In the genomic region with DNA sequence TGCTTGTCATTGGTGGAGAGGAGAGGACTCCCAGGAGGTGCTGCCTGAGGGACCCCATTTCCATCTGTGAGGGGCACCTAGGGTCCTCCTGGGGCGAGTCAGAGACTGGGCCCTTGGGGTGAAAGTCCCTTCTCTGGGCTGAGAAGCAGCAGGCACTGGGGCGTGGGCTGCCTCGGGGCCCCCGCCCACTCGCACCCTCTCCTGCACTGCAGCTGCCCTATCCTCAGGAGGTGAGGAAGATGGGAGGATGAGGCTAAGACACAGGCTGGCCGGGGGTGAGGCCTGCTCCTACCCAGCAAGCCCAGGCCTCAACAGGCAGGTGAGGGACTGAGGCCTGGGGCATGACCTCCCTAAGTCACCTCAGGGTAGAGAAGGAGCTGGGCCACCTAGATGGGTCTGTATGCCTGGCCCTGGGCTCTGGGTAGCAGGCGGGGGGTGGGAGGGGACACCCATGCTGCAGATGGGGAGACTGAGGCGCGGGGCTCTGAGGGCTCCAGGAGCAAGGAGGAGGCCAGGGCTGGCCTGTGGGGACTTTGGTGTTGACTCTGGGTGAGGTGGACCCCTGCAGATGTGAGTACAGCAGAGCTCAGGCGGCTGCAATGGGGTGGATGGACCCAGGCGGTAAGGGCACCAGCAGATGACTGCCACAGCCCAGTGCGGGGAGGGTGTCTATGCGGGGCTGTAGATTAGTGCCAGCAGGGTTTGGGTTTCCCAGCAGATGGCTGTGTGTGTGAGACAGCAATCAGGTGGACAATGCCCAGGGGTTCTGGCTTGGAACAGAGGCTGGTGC, we compare ENCODE assay signal across 16 cellular contexts. TPM values are rescaled to one million over a fixed set of nuclear protein-coding genes. Genes with fewer than 3 reads are reported as not detected.
DNase-seq lines count a peak whose midpoint lies in the region; ATAC-seq and TF ChIP-seq lines count a peak whose summit lies in the region.
"Had no signal": no experiment of that assay in that cellular context is flagged by ENCODE, and none has a peak within 500 bp of the region (broad histone marks: within the 10 kb centered on the region; RNA-seq: fewer than 3 reads in every experiment).

No MANE protein-coding gene starts in this region.

- peaks cover 6 to 9% of the 10 kb centered on the region in 2 donors for H3K4me1 Mint-ChIP-seq in natural killer cell treated with Interleukin-12 subunit alpha and Interleukin-12 subunit beta and Interleukin-15 and Interleukin-18, amount 100 ng/mL, for 72 hours (ENCODE audit: low read depth in 2 of 2)

- H3F3A ChIP-seq in SK-N-SH (replicated peaks; ENCODE audit: insufficient read depth) = peaks cover 9% of the 10 kb centered on the region

- peaks cover 8 to 14% of the 10 kb centered on the region in 2 donors for H3K27me3 Mint-ChIP-seq in natural killer cell treated with Interleukin-12 subunit alpha and Interleukin-12 subunit beta and Interleukin-15 and Interleukin-18, amount 100 ng/mL, for 72 hours

- H3K4me2 ChIP-seq in SK-N-SH (no peak overlapping the region), DND-41 (ENCODE audit: insufficient read depth, low read length) (no peak overlapping the region)
- H3K4me2 ChIP-seq: GM23338 had no signal

- no peaks in the 10 kb centered on the region for H3K9me3 ChIP-seq in SK-N-SH
- H3K9me3 ChIP-seq in DND-41 (ENCODE audit: insufficient read depth, low read length, severe bottlenecking) = no peaks in the 10 kb centered on the region

- no peak for TF ChIP-seq EP300 in SK-N-SH (IDR thresholded peaks at IDR 0.05; ENCODE audit: borderline replicate concordance in 1 of 2, low read depth in 1 of 2, low read length in 1 of 2)

- no peak overlapping the region for H3K27ac Mint-ChIP-seq in natural killer cell treated with Interleukin-12 subunit alpha and Interleukin-12 subunit beta and Interleukin-15 and Interleukin-18, amount 100 ng/mL, for 72 hours
- H3K27ac Mint-ChIP-seq: GM23338 had no signal

- peaks cover 0 to 22% of the 10 kb centered on the region in 2 experiments; a peak in 1 of 4 replicates for H3K4me1 ChIP-seq in SK-N-SH (ENCODE audit: control insufficient read depth in 1 of 2, insufficient read depth in 2 of 2, low read depth in 1 of 2, low read length in 1 of 2)
- H3K4me1 ChIP-seq in DND-41 (ENCODE audit: insufficient read depth, low read length) = no peaks in the 10 kb centered on the region

- H3K4me3 ChIP-seq in SK-N-SH (ENCODE audit: low read depth in 2 of 2, low read length in 1 of 2) (no peak overlapping the region), DND-41 (ENCODE audit: low read depth in 1 of 2, low read length in 2 of 2) (no peak overlapping the region)
- H3K4me3 ChIP-seq: GM23338 had no signal

- H2AFZ ChIP-seq in SK-N-SH (ENCODE audit: low read depth) = no peak overlapping the region
- H2AFZ ChIP-seq in DND-41 (ENCODE audit: low read depth, low read length) = no peak overlapping the region
- H2AFZ ChIP-seq: GM23338 had no signal

- H3K36me3 Mint-ChIP-seq in natural killer cell treated with Interleukin-12 subunit alpha and Interleukin-12 subunit beta and Interleukin-15 and Interleukin-18, amount 100 ng/mL, for 72 hours = peaks cover 9% of the 10 kb centered on the region

- H3K27me3 ChIP-seq in SK-N-SH (ENCODE audit: insufficient read depth) (no peaks in the 10 kb centered on the region), DND-41 (ENCODE audit: insufficient read depth, low read length, poor library complexity) (no peaks in the 10 kb centered on the region)

- POLR2A ChIA-PET in SK-N-SH (lab: Yijun Ruan, JAX) = no interaction called here

- TF ChIP-seq CTCF in SK-N-SH (IDR thresholded peaks at IDR 0.05) (no peak), DND-41 (IDR thresholded peaks at IDR 0.05; ENCODE audit: borderline replicate concordance, extremely low read depth, low read length, poor library complexity, severe bottlenecking) (no peak), GM10266 (IDR thresholded peaks at IDR 0.05; ENCODE audit: control insufficient read depth, insufficient read depth, low read depth, missing control alignments) (no peak)

- DNase-seq in SK-N-SH (peak; percentile 19), DND-41 (no peak), GM10266 (ENCODE audit: extremely low spot score) (no peak), NCI-H2171 (lab: John Stamatoyannopoulos, UW) (no peak)
- no peak for DNase-seq in natural killer cell treated with Interleukin-12 subunit alpha and Interleukin-12 subunit beta and Interleukin-15 and Interleukin-18, amount 100 ng/mL, for 72 hours (ENCODE audit: low spot score)
- no peak for DNase-seq in stimulated activated naive CD8-positive, alpha-beta T cell treated with anti-CD3 and anti-CD28 coated beads, Interleukin-15, Interleukin-2, amounts not matched to agents 100 U/mL and 50 U/mL, for 24 hours
- no peak for DNase-seq in activated CD4-positive, alpha-beta T cell treated with anti-CD3 and anti-CD28 coated beads for 4 hours
- DNase-seq: DMS79 treated with DMSO at 0.1 percent for 48 hours, GDM1, NCI-H1436, NCI-H226, NCI-H526 treated with DMSO at 0.1 percent for 48 hours had no signal

- no peaks in the 10 kb centered on the region for H3K9me2 ChIP-seq in SK-N-SH

- H3K79me2 ChIP-seq in SK-N-SH (ENCODE audit: insufficient read depth) (no peaks in the 10 kb centered on the region), DND-41 (ENCODE audit: insufficient read depth, low read length) (no peaks in the 10 kb centered on the region)

- H3K36me3 ChIP-seq in SK-N-SH (replicated peaks in 1 of 2; ENCODE audit: control insufficient read depth in 1 of 2, insufficient read depth in 2 of 2, low read length in 1 of 2) (no peaks in the 10 kb centered on the region), DND-41 (ENCODE audit: insufficient read depth, low read length) (no peaks in the 10 kb centered on the region)

- no peak for ATAC-seq in SK-N-SH treated with all-trans-retinoic acid at 6 μM for 48 hours
- ATAC-seq in DND-41 (ENCODE audit: insufficient read depth, low read depth) = peak; percentile 27; the same call in 1 of the 3 replicates
- peak; percentile 7 to 53 for ATAC-seq in natural killer cell treated with Interleukin-12 subunit alpha and Interleukin-12 subunit beta and Interleukin-15 and Interleukin-18, amount 100 ng/mL, for 72 hours
- ATAC-seq in stimulated activated naive CD8-positive, alpha-beta T cell treated with anti-CD3 and anti-CD28 coated beads, Interleukin-15, Interleukin-2, amounts not matched to agents 100 U/mL and 50 U/mL, for 24 hours = peak; percentile 17
- ATAC-seq: GM23338, Right ventricle myocardium inferior had no signal

- H4K20me1 ChIP-seq in SK-N-SH (ENCODE audit: insufficient read depth) = no peaks in the 10 kb centered on the region
- H4K20me1 ChIP-seq in DND-41 (ENCODE audit: insufficient read depth, low read length) = peaks cover 4% of the 10 kb centered on the region; the same call in 1 of the 2 replicates

- H3K9ac ChIP-seq in SK-N-SH (no peak overlapping the region), DND-41 (ENCODE audit: low read depth, low read length) (no peak overlapping the region)

- 77% methylated on average over 12 of the region's 13 CpGs for WGBS in SK-N-SH (ENCODE audit: low lambda C conversion rate)

- no peak for TF ChIP-seq RAD21 in SK-N-SH (IDR thresholded peaks at IDR 0.05; ENCODE audit: low read length)

- H3K27ac ChIP-seq in SK-N-SH (ENCODE audit: low read depth in 2 of 2, low read length in 1 of 2) (no peak overlapping the region), DND-41 (ENCODE audit: low read length) (no peak overlapping the region)
- H3K27ac ChIP-seq: C4-2B had no signal

- CTCF ChIA-PET in SK-N-SH (lab: Yijun Ruan, JAX) = no interaction called here

- no peaks in the 10 kb centered on the region for H3K9me3 Mint-ChIP-seq in natural killer cell treated with Interleukin-12 subunit alpha and Interleukin-12 subunit beta and Interleukin-15 and Interleukin-18, amount 100 ng/mL, for 72 hours

- H3K4me3 Mint-ChIP-seq in natural killer cell treated with Interleukin-12 subunit alpha and Interleukin-12 subunit beta and Interleukin-15 and Interleukin-18, amount 100 ng/mL, for 72 hours = no peak overlapping the region
- H3K4me3 Mint-ChIP-seq: GM23338 had no signal

TF ChIP-seq in SK-N-SH, 30 proteins besides CTCF, POLR2A, EP300 and RAD21 (continues in another document):
- TF ChIP-seq NFIC (IDR thresholded peaks at IDR 0.05; ENCODE audit: borderline replicate concordance) = no peak
- TF ChIP-seq NRF1 (IDR thresholded peaks at IDR 0.05; ENCODE audit: low read depth, low read length) = no peak
- TF ChIP-seq MEF2A (IDR thresholded peaks at IDR 0.05; ENCODE audit: borderline replicate concordance, low read depth) = no peak
- TF ChIP-seq EZH2phosphoT487 (IDR thresholded peaks at IDR 0.05; ENCODE audit: borderline replicate concordance, low read depth) = no peak
- TF ChIP-seq RXRA (IDR thresholded peaks at IDR 0.05; ENCODE audit: borderline replicate concordance, low read depth) = no peak

TF ChIP-seq in SK-N-SH treated with all-trans-retinoic acid at 6 μM for 48 hours, 23 proteins besides CTCF, POLR2A, EP300 and RAD21:
- TF ChIP-seq CSDC2 (CRISPR knock-in tag; IDR thresholded peaks at IDR 0.05) = no peak

RNA-seq across cellular contexts. Expression of a gene that starts 10.4 kb away (rescaled TPM):
- polyA plus RNA-seq in SK-N-SH (2012; rRNA removed) = 3.3 and 3.7 TPM in 2 replicates
- 4.4 and 4.6 TPM in 2 replicates for polyA plus RNA-seq in SK-N-SH (2012; cell fraction: cytosol; rRNA removed)
- 2.5 and 5.1 TPM in 2 replicates for polyA plus RNA-seq in SK-N-SH (2012; cell fraction: nucleus; rRNA removed)
- 10 to 100 TPM; 10.5 to 11.0 TPM for total RNA-seq in natural killer cell treated with Interleukin-12 subunit alpha and Interleukin-12 subunit beta and Interleukin-15 and Interleukin-18, amount 100 ng/mL, for 72 hours

RNA-seq across cellular contexts. Expression of a gene that starts 35.9 kb away (rescaled TPM):
- 0.84 and 1.4 TPM in 2 replicates for polyA plus RNA-seq in SK-N-SH (2012; rRNA removed)
- 1.6 and 2.0 TPM in 2 replicates for polyA plus RNA-seq in SK-N-SH (2012; cell fraction: cytosol; rRNA removed)
- polyA plus RNA-seq in SK-N-SH (2012; cell fraction: nucleus; rRNA removed) = 0.43 and 0.93 TPM in 2 replicates
- 1 to 10 TPM; 3.0 to 3.2 TPM for total RNA-seq in natural killer cell treated with Interleukin-12 subunit alpha and Interleukin-12 subunit beta and Interleukin-15 and Interleukin-18, amount 100 ng/mL, for 72 hours

RNA-seq across cellular contexts. Expression of a gene that starts 57.3 kb away (rescaled TPM):
- polyA plus RNA-seq in SK-N-SH (2012; rRNA removed) = 2.7 and 3.8 TPM in 2 replicates
- 4.2 and 4.3 TPM in 2 replicates for polyA plus RNA-seq in SK-N-SH (2012; cell fraction: cytosol; rRNA removed)
- polyA plus RNA-seq in SK-N-SH (2012; cell fraction: nucleus; rRNA removed) = 4.8 and 6.7 TPM in 2 replicates
- total RNA-seq in natural killer cell treated with Interleukin-12 subunit alpha and Interleukin-12 subunit beta and Interleukin-15 and Interleukin-18, amount 100 ng/mL, for 72 hours = 10 to 100 TPM; 16.2 to 25.9 TPM
